Comparison of ENCODE assay signal across 8 cellular contexts in genomic region chr1:2556277-2557145, GRCh38. TPM values are rescaled to one million over a fixed set of nuclear protein-coding genes. Genes with fewer than 3 reads are reported as not detected.
DNase-seq lines count a peak whose midpoint lies in the region; ATAC-seq, FAIRE-seq and TF ChIP-seq lines count a peak whose summit lies in the region.

TNFRSF14 (plus strand) TSS chr1:2556371; CDS start chr1:2556665, 294 bp downstream.

- peaks cover 7 to 12% of the 10 kb centered on the region in 2 donors for H3K36me3 Mint-ChIP-seq in activated naive CD4-positive, alpha-beta T cell treated with anti-CD3 and anti-CD28 coated beads, Interleukin-2, amount 50 U/mL, for 72 hours

- intact Hi-C loops in left cardiac atrium (cut with DNase I): no loop called here

- TF ChIP-seq CTCF in RWPE2 (IDR thresholded peaks at IDR 0.05; ENCODE audit: poor library complexity, severe bottlenecking): no peak

- H3K36me3 ChIP-seq in RWPE2 (ENCODE audit: low read depth) (no peaks in the 10 kb centered on the region), small intestine (ENCODE audit: control insufficient read depth in 2 of 2, insufficient read depth in 2 of 2, low read length in 2 of 2) (peaks cover 0 to 10% of the 10 kb centered on the region in 2 donors)

- peak within 1 kb of the TSS; percentile 96 to 97 for H3K27ac Mint-ChIP-seq in activated naive CD4-positive, alpha-beta T cell treated with anti-CD3 and anti-CD28 coated beads, Interleukin-2, amount 50 U/mL, for 72 hours

- 1 to 3% (median 2%) methylated on average over 32 to 34 of the region's 34 CpGs for WGBS in small intestine, 3 donors

- H3K9me3 ChIP-seq in RWPE2 (ENCODE audit: severe bottlenecking) (no peaks in the 10 kb centered on the region), small intestine (ENCODE audit: control insufficient read depth, low read depth) (no peaks in the 10 kb centered on the region)

- peak within 1 kb of the TSS; percentile 38 for H3K27ac ChIP-seq in RWPE2 (ENCODE audit: poor library complexity, severe bottlenecking)
- peak within 1 kb of the TSS; percentile 96 to 98 for H3K27ac ChIP-seq in small intestine (ENCODE audit: low read depth in 1 of 2, low read length in 1 of 2)

- TF ChIP-seq POLR2A in GM12892 (IDR thresholded peaks at IDR 0.05; ENCODE audit: low read depth, low read length): peak; percentile 69; the same call in 1 of the 2 replicates

- H3K9me3 Mint-ChIP-seq in activated naive CD4-positive, alpha-beta T cell treated with anti-CD3 and anti-CD28 coated beads, Interleukin-2, amount 50 U/mL, for 72 hours: no peaks in the 10 kb centered on the region

- DNase-seq in GM12892 (ENCODE audit: insufficient read length) (peak; percentile 92), RWPE2 (ENCODE audit: low spot score) (no peak), left cardiac atrium (no peak), small intestine (peak; percentile 87), NCI-H1694 treated with DMSO at 0.1 percent for 48 hours (lab: John Stamatoyannopoulos, UW) (no peak)
- peak; percentile 54 to 78 for DNase-seq in activated naive CD4-positive, alpha-beta T cell treated with anti-CD3 and anti-CD28 coated beads, Interleukin-2, amount 50 U/mL, for 72 hours (ENCODE audit: low spot score in 2 of 2)

- H3K4me3 ChIP-seq in RWPE2 (ENCODE audit: severe bottlenecking): peak within 1 kb of the TSS; percentile 35
- peak within 1 kb of the TSS; percentile 74 to 90 for H3K4me3 ChIP-seq in small intestine (ENCODE audit: low read depth in 1 of 2, low read length in 2 of 2)

- peaks cover 5% of the 10 kb centered on the region for H3K4me1 ChIP-seq in RWPE2 (ENCODE audit: insufficient read depth, poor library complexity, severe bottlenecking)
- peaks cover 0 to 5% of the 10 kb centered on the region in 2 donors for H3K4me1 ChIP-seq in small intestine (ENCODE audit: control insufficient read depth in 2 of 2, insufficient read depth in 1 of 2, low read depth in 1 of 2, low read length in 1 of 2)

- FAIRE-seq in GM12892 (lab: Jason Lieb, UNC) (peak; percentile 64), small intestine (lab: Jason Lieb, UNC) (no peak)

- H3K27me3 ChIP-seq in RWPE2 (ENCODE audit: insufficient read depth, poor library complexity, severe bottlenecking) (no peaks in the 10 kb centered on the region), small intestine (ENCODE audit: control insufficient read depth in 2 of 2, insufficient read depth in 2 of 2, low read length in 2 of 2) (no peaks in the 10 kb centered on the region)

- ATAC-seq in HG02870 (IDR thresholded peaks at IDR 0.05; ENCODE audit: unreplicated experiment): peak; percentile 28
- ATAC-seq in RWPE2 (ENCODE audit: low read depth): peak; percentile 52
- ATAC-seq in activated naive CD4-positive, alpha-beta T cell treated with anti-CD3 and anti-CD28 coated beads, Interleukin-2, amount 50 U/mL, for 72 hours: peak; percentile 56 to 72
- peak; percentile 51 to 59 for ATAC-seq in left cardiac atrium
- no peak for ATAC-seq in HG03378 (IDR thresholded peaks at IDR 0.05; ENCODE audit: unreplicated experiment)

RNA-seq across cellular contexts. Expression of gene TNFRSF14, which starts in this region (rescaled TPM):
- 117 TPM for polyA plus RNA-seq in GM12892 (2012; ENCODE audit: missing spikeins)
- 100 to 1,000 TPM; 124 to 183 TPM for total RNA-seq in activated naive CD4-positive, alpha-beta T cell treated with anti-CD3 and anti-CD28 coated beads, Interleukin-2, amount 50 U/mL, for 72 hours
- 10 to 100 TPM; 21.6 to 22.6 TPM for total RNA-seq in left cardiac atrium
- 100 to 1,000 TPM; 164 to 398 (median 333) TPM for polyA plus RNA-seq in small intestine

Comparison
In these comparisons a context has a peak if more than half of its experiments do, and no peak if none do; other contexts are left out.
1. RNA of gene TNFRSF14 (total RNA-seq): 124 to 183 TPM in activated naive CD4-positive, alpha-beta T cell treated with anti-CD3 and anti-CD28 coated beads, Interleukin-2, amount 50 U/mL, for 72 hours; 21.6 to 22.6 TPM in left cardiac atrium; every median in the first group is over 4 times any median in the second.
2. DNase-seq: peak in GM12892 (single experiment), activated naive CD4-positive, alpha-beta T cell treated with anti-CD3 and anti-CD28 coated beads, Interleukin-2, amount 50 U/mL, for 72 hours (2 of 2) and small intestine (single experiment); none in RWPE2 (single experiment), left cardiac atrium (single experiment) and NCI-H1694 treated with DMSO at 0.1 percent for 48 hours (single experiment).